ENCODE assay signal across 1 cellular context in the genomic region with DNA sequence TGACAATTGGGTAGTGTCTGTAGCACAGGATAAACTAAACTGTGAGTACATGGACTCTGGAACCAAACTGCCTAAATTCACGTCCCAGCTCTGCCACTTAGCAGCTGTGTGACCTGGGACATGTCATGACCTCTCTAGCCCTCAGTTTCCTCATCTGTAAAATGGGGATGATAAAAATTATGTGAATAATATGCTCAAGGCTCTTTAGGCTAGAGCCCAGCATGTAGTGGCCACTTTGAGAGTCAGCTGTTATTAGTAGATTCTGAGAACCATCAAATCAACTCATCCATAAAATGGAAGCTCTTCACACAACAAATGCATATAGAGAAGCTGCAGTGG.
TF ChIP-seq lines count a peak whose summit lies in the region.

No MANE protein-coding gene starts in this region.

TF ChIP-seq in HepG2, 621 proteins besides CTCF, POLR2A, EP300 and RAD21 (continued from another document):
- no peak for TF ChIP-seq ZNF510 (CRISPR knock-in tag; IDR thresholded peaks at IDR 0.05; ENCODE audit: low read depth)
- TF ChIP-seq ZNF446 (CRISPR knock-in tag; IDR thresholded peaks at IDR 0.05): no peak
- no peak for TF ChIP-seq ZNF747 (CRISPR knock-in tag; IDR thresholded peaks at IDR 0.05; ENCODE audit: borderline replicate concordance)
- TF ChIP-seq SP140L (CRISPR knock-in tag; IDR thresholded peaks at IDR 0.05; ENCODE audit: borderline replicate concordance): no peak
- TF ChIP-seq, protein P1, sequence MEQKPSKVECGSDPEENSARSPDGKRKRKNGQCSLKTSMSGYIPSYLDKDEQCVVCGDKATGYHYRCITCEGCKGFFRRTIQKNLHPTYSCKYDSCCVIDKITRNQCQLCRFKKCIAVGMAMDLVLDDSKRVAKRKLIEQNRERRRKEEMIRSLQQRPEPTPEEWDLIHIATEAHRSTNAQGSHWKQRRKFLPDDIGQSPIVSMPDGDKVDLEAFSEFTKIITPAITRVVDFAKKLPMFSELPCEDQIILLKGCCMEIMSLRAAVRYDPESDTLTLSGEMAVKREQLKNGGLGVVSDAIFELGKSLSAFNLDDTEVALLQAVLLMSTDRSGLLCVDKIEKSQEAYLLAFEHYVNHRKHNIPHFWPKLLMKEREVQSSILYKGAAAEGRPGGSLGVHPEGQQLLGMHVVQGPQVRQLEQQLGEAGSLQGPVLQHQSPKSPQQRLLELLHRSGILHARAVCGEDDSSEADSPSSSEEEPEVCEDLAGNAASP (CRISPR knock-in tag; IDR thresholded peaks at IDR 0.05; ENCODE audit: borderline replicate concordance): no peak
- no peak for TF ChIP-seq MBD4 (IDR thresholded peaks at IDR 0.05; ENCODE audit: borderline replicate concordance, low read length)
- TF ChIP-seq ZNF629 (CRISPR knock-in tag; conservative IDR thresholded peaks at IDR 0.05): peak; percentile 94
- TF ChIP-seq THAP11 (CRISPR knock-in tag; IDR thresholded peaks at IDR 0.05): no peak
